ENCODE assay signal across 17 cellular contexts in genomic region chr22:36673821-36674220, GRCh38. TPM values are rescaled to one million over a fixed set of nuclear protein-coding genes. Genes with fewer than 3 reads are reported as not detected.
DNase-seq lines count a peak whose midpoint lies in the region; ATAC-seq lines count a peak whose summit lies in the region.
"Had no signal": no experiment of that assay in that cellular context is flagged by ENCODE, and none has a peak within 500 bp of the region (broad histone marks: within the 10 kb centered on the region; RNA-seq: fewer than 3 reads in every experiment).

No MANE protein-coding gene starts in this region.

- DNase-seq in HT1080 (ENCODE audit: low read depth) (peak; percentile 28), RKO (ENCODE audit: low spot score) (peak; percentile 32), cerebellar cortex (ENCODE audit: low spot score) (peak; percentile 47), posterior vena cava (ENCODE audit: low spot score) (peak; percentile 76), islet precursor cell (no peak), globus pallidus (ENCODE audit: low spot score) (no peak)
- DNase-seq: CD8-positive, alpha-beta T cell; COR-L47; DMS153; EL; IMR-90 had no signal

- intact Hi-C loops in posterior vena cava (cut with DNase I) = no loop called here

- no peak for ATAC-seq in HG02610 (IDR thresholded peaks at IDR 0.05; ENCODE audit: unreplicated experiment)
- ATAC-seq: CD8-positive, alpha-beta T cell; HCT116 had no signal

RNA-seq across cellular contexts. Expression of gene CACNG2, which starts 29.7 kb away (rescaled TPM):
- total RNA-seq in HT1080 (2014; rRNA removed; shearing (Covaris generic)) = not detected in 2 replicates
- not detected in 2 replicates for polyA plus RNA-seq in HT1080 (2015; cell fraction: cytosol; rRNA removed)
- polyA plus RNA-seq in HT1080 (2015; cell fraction: nucleus; rRNA removed) = not detected in 2 replicates
- not detected for total RNA-seq in posterior vena cava
- total RNA-seq: A673; CD8-positive, alpha-beta T cell; H4; IMR-90 had no signal
- polyA plus RNA-seq: BJ, CD14-positive monocyte, IMR-90 had no signal

Comparison
In these comparisons a context has a peak if more than half of its experiments do, and no peak if none do; other contexts are left out.
1. DNase-seq: peak in HT1080 (single experiment), RKO (single experiment), cerebellar cortex (single experiment) and posterior vena cava (single experiment); none in islet precursor cell (single experiment) and globus pallidus (single experiment).